Comparison of ENCODE assay signal across 1 cellular context in the genomic region with DNA sequence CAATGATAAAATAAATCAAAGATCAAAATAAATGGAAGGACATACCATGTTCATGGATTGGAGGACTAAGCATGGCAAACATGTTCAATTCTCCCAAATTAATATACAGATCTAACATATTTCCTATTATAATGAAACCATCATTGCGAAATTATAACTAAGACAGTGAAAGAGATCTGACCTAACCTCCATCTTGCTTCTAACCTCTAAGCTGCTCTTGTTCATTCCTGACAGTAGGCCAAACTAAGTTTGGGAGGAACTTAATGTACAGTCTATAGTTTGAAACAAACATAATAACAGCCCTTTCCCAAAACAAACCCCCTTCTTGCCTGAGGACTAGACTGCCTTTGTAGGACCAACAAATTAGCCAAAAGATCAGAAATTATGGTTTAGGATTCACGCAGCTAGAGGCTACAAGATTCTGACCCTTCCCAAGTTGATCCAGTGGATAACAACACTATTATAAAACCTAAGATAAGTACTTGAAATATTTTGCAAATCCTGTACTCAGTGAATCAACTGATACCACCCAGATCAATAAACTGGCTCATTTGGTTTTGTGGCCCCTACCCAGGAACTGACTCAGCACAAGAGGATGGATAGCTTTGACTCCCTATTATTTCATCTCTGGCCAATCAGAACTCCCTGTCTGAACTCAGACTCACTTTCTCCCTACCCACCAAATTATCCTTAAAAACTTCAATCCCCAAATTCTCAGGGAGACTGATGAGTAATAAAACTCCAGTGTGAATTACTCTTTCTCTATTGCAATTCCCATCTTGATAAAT.
TF ChIP-seq lines count a peak whose summit lies in the region.

No MANE protein-coding gene starts in this region.

TF ChIP-seq in HepG2, 621 proteins besides CTCF, POLR2A, EP300 and RAD21:
- TF ChIP-seq MEF2D (CRISPR knock-in tag; IDR thresholded peaks at IDR 0.05) (no peak), ZNF670 (CRISPR knock-in tag; IDR thresholded peaks at IDR 0.05; ENCODE audit: borderline replicate concordance) (no peak), CC2D1A (CRISPR knock-in tag; IDR thresholded peaks at IDR 0.05) (no peak), ZNF773 (CRISPR knock-in tag; IDR thresholded peaks at IDR 0.05; ENCODE audit: borderline replicate concordance) (no peak), NR2F1 (CRISPR knock-in tag; IDR thresholded peaks at IDR 0.05) (0 out of 4 replicates have a peak, but pooled peaks of 1 of the 2 experiments have one; percentile 26), ZNF781 (CRISPR knock-in tag; IDR thresholded peaks at IDR 0.05; ENCODE audit: borderline replicate concordance, not compliant biosample characterization) (no peak), MAFK (conservative IDR thresholded peaks at IDR 0.05 in 1 of 2, IDR thresholded peaks at IDR 0.05 in 1 of 2; ENCODE audit: low read length in 2 of 2) (peak in 1 of 2 experiments; percentile 20; a peak in 1 of 4 replicates), POLR2AphosphoS2 (IDR thresholded peaks at IDR 0.05; ENCODE audit: low read depth, low read length) (peak; percentile 82; the same call in 1 of the 2 replicates), MAFF (IDR thresholded peaks at IDR 0.05; ENCODE audit: low read depth, low read length) (peak; percentile 36; the same call in 1 of the 2 replicates), MTF1 (CRISPR knock-in tag; IDR thresholded peaks at IDR 0.05) (no peak), ZNF615 (CRISPR knock-in tag; IDR thresholded peaks at IDR 0.05; ENCODE audit: borderline replicate concordance) (no peak), ZNF549 (CRISPR knock-in tag; IDR thresholded peaks at IDR 0.05) (no peak), CEBPB (IDR thresholded peaks at IDR 0.05; ENCODE audit: borderline replicate concordance, low read depth, low read length) (peak; percentile 62; the same call in 1 of the 2 replicates), ZNF598 (CRISPR knock-in tag; IDR thresholded peaks at IDR 0.05; ENCODE audit: borderline replicate concordance) (no peak), XRCC5 (optimal IDR thresholded peaks at IDR 0.05; ENCODE audit: low read length) (no peak)
- TF ChIP-seq, protein P1, sequence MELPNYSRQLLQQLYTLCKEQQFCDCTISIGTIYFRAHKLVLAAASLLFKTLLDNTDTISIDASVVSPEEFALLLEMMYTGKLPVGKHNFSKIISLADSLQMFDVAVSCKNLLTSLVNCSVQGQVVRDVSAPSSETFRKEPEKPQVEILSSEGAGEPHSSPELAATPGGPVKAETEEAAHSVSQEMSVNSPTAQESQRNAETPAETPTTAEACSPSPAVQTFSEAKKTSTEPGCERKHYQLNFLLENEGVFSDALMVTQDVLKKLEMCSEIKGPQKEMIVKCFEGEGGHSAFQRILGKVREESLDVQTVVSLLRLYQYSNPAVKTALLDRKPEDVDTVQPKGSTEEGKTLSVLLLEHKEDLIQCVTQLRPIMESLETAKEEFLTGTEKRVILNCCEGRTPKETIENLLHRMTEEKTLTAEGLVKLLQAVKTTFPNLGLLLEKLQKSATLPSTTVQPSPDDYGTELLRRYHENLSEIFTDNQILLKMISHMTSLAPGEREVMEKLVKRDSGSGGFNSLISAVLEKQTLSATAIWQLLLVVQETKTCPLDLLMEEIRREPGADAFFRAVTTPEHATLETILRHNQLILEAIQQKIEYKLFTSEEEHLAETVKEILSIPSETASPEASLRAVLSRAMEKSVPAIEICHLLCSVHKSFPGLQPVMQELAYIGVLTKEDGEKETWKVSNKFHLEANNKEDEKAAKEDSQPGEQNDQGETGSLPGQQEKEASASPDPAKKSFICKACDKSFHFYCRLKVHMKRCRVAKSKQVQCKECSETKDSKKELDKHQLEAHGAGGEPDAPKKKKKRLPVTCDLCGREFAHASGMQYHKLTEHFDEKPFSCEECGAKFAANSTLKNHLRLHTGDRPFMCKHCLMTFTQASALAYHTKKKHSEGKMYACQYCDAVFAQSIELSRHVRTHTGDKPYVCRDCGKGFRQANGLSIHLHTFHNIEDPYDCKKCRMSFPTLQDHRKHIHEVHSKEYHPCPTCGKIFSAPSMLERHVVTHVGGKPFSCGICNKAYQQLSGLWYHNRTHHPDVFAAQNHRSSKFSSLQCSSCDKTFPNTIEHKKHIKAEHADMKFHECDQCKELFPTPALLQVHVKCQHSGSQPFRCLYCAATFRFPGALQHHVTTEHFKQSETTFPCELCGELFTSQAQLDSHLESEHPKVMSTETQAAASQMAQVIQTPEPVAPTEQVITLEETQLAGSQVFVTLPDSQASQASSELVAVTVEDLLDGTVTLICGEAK (IDR thresholded peaks at IDR 0.05), result no peak
- TF ChIP-seq, protein P1 (CRISPR knock-in tag; IDR thresholded peaks at IDR 0.05), result no peak
